15 cellular contexts compared by ENCODE assay signal in genomic region chr3:177522051-177522450, GRCh38.
DNase-seq lines count a peak whose midpoint lies in the region; ATAC-seq and TF ChIP-seq lines count a peak whose summit lies in the region.
"Had no signal": no experiment of that assay in that cellular context is flagged by ENCODE, and none has a peak within 500 bp of the region (broad histone marks: within the 10 kb centered on the region; RNA-seq: fewer than 3 reads in every experiment).

No MANE protein-coding gene starts in this region.

- DNase-seq in Panc1 (ENCODE audit: low read depth, low spot score) (no peak), fibroblast of mammary gland (ENCODE audit: low read depth) (peak; percentile 62), prostate gland (ENCODE audit: low spot score) (no peak), suprapubic skin (ENCODE audit: low spot score in 2 of 2) (no peak), epidermal melanocyte (ENCODE audit: insufficient read length, low spot score) (no peak)
- DNase-seq: BE2C; CD4-positive, alpha-beta memory T cell; EL; IMR-90; NCI-H2081; NCI-H2227 treated with DMSO at 0.1 percent for 48 hours; NCI-H526 treated with DMSO at 0.1 percent for 48 hours had no signal

- ATAC-seq in Panc1 = no peak
- ATAC-seq in HG02981 (IDR thresholded peaks at IDR 0.05; ENCODE audit: unreplicated experiment) = no peak

- no peaks in the 10 kb centered on the region for H3K27me3 ChIP-seq in Panc1 (ENCODE audit: control insufficient read depth, insufficient read depth, low read length)
- H3K27me3 ChIP-seq in prostate gland (replicated peaks; ENCODE audit: insufficient read depth) = no peaks in the 10 kb centered on the region
- H3K27me3 ChIP-seq in suprapubic skin = no peaks in the 10 kb centered on the region
- H3K27me3 ChIP-seq: BE2C, SJSA1 had no signal

- no TSS peak for BruUV-seq in Panc1 (replicated peaks; lab: Mats Ljungman, UMichigan)

- TF ChIP-seq RAD21 in Ishikawa (IDR thresholded peaks at IDR 0.05; ENCODE audit: low read depth) = no peak

- intact Hi-C loops in Panc1 (cut with micrococcal nuclease; ENCODE audit: unreplicated experiment) = no loop called here
- intact Hi-C loops in prostate gland (cut with DNase I) = no loop called here

- CTCF ChIA-PET in Panc1 (lab: Charles Lee) = no interaction called here

- H3K27ac ChIP-seq in Panc1 (ENCODE audit: low read length) = peak overlapping the region; percentile 2; the same call in 1 of the 2 replicates
- peak overlapping the region; percentile 30 to 31 for H3K27ac ChIP-seq in prostate gland
- no peak overlapping the region for H3K27ac ChIP-seq in suprapubic skin
- H3K27ac ChIP-seq: SJSA1 had no signal

- H3K9me3 ChIP-seq in Panc1 (ENCODE audit: control insufficient read depth, insufficient read depth, low read depth, low read length) (no peaks in the 10 kb centered on the region), prostate gland (no peaks in the 10 kb centered on the region), suprapubic skin (no peaks in the 10 kb centered on the region)
- H3K9me3 ChIP-seq: BE2C, SJSA1 had no signal

- H3K4me1 ChIP-seq in Panc1 (ENCODE audit: control insufficient read depth, insufficient read depth, low read length) (peaks cover 2% of the 10 kb centered on the region; the same call in 1 of the 2 replicates), prostate gland (replicated peaks) (no peaks in the 10 kb centered on the region), suprapubic skin (peaks cover 18% of the 10 kb centered on the region)

- TF ChIP-seq EP300 in Ishikawa (IDR thresholded peaks at IDR 0.05; ENCODE audit: borderline replicate concordance) = peak; percentile 41; the same call in 1 of the 2 replicates
- TF ChIP-seq EP300 in suprapubic skin (IDR thresholded peaks at IDR 0.05) = no peak

- TF ChIP-seq POLR2A in prostate gland (IDR thresholded peaks at IDR 0.05) (no peak), suprapubic skin (IDR thresholded peaks at IDR 0.05) (no peak)

- H3K4me3 ChIP-seq in Panc1 (ENCODE audit: low read depth in 2 of 2, low read length in 2 of 2) (no peak overlapping the region), fibroblast of mammary gland (ENCODE audit: control insufficient read depth, low read depth, low read length) (no peak overlapping the region), prostate gland (no peak overlapping the region), suprapubic skin (no peak overlapping the region)
- H3K4me3 ChIP-seq: SJSA1 had no signal

- in situ Hi-C loops in Panc1 (cut with HindIII; ENCODE audit: low pct_unique_long_range_greater_than_20kb, low sequenced_read_pairs) = no loop called here

- H3K36me3 ChIP-seq in Panc1 (ENCODE audit: control insufficient read depth, insufficient read depth, low read length) (no peaks in the 10 kb centered on the region), prostate gland (no peaks in the 10 kb centered on the region), suprapubic skin (no peaks in the 10 kb centered on the region)
- H3K36me3 ChIP-seq: BE2C, SJSA1 had no signal

- POLR2A ChIA-PET in Panc1 (lab: Charles Lee) = no interaction called here

- WGBS in prostate gland = 77% methylated on average over 4 of the region's 4 CpGs
- 77% methylated on average over 4 of the region's 4 CpGs for WGBS in suprapubic skin

- TF ChIP-seq CTCF in Panc1 (IDR thresholded peaks at IDR 0.05) (no peak), fibroblast of mammary gland (conservative IDR thresholded peaks at IDR 0.05; ENCODE audit: control insufficient read depth, insufficient read depth, low read depth, low read length) (no peak), prostate gland (IDR thresholded peaks at IDR 0.05) (no peak), suprapubic skin (IDR thresholded peaks at IDR 0.05) (no peak)

TF ChIP-seq in Ishikawa, 13 proteins besides CTCF, POLR2A, EP300 and RAD21:
- TF ChIP-seq TEAD4 (IDR thresholded peaks at IDR 0.05) (no peak), EGR1 (IDR thresholded peaks at IDR 0.05) (no peak), TAF1 (IDR thresholded peaks at IDR 0.05; ENCODE audit: low read depth) (no peak), REST (IDR thresholded peaks at IDR 0.05; ENCODE audit: low read depth) (no peak), NFIC (IDR thresholded peaks at IDR 0.05) (no peak), MAX (IDR thresholded peaks at IDR 0.05) (no peak), USF1 (IDR thresholded peaks at IDR 0.05) (no peak), FOXM1 (IDR thresholded peaks at IDR 0.05; ENCODE audit: borderline replicate concordance, low read depth) (no peak), CEBPB (IDR thresholded peaks at IDR 0.05) (no peak), ZBTB7A (IDR thresholded peaks at IDR 0.05; ENCODE audit: low read depth) (no peak)
